In the genomic region with DNA sequence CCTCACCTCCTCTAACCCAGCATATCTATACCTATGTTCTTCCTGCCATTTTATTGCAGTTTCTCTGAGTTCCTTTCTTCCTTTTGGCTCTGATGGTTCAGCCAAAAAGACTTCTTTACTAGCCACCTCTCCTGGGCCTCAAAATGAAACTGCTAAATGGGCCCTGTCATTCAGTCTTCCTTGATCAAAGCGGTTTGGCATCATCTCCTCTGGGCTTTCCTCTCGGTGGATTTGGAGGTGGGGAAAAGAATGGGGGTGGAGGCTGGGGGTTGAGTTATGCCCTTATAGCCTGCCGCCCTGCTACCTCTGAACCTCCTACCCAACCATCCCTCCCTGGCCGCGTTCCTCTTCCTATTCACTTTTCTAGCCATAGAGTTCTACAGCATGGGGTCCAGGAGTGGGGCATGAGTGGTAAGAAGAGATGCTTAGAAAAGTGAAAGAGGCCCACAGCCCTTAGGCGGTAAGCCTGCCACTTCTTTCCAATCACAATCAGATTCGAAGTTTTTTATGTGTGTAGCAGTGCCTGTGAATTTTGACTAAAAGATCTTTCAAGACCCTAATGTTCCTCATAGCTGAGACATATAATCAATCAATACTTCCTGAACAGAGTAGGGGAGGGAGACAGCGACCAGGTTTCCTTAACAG, we compare ENCODE assay signal across 10 cellular contexts. TPM values are rescaled to one million over a fixed set of nuclear protein-coding genes. Genes with fewer than 3 reads are reported as not detected.
DNase-seq lines count a peak whose midpoint lies in the region; ATAC-seq and TF ChIP-seq lines count a peak whose summit lies in the region.
"Had no signal": no experiment of that assay in that cellular context is flagged by ENCODE, and none has a peak within 500 bp of the region (broad histone marks: within the 10 kb centered on the region; RNA-seq: fewer than 3 reads in every experiment).

No MANE protein-coding gene starts in this region.

- H3K4me3 Mint-ChIP-seq in CD4-positive, alpha-beta T cell: peak overlapping the region; percentile 78
- peak overlapping the region; percentile 90 for H3K4me3 Mint-ChIP-seq in neural progenitor cell
- peak overlapping the region in 1 of 2 donors; percentile 47 for H3K4me3 Mint-ChIP-seq in stimulated activated naive CD8-positive, alpha-beta T cell treated with anti-CD3 and anti-CD28 coated beads, Interleukin-15, amount 100 ng/mL, for 72 hours

- peaks cover 97% of the 10 kb centered on the region for H3K79me2 ChIP-seq in neural progenitor cell (ENCODE audit: low read depth)

- peaks cover 47% of the 10 kb centered on the region for H3K4me1 ChIP-seq in neural progenitor cell

- no peak overlapping the region for H2AFZ ChIP-seq in neural progenitor cell (replicated peaks)

- peak overlapping the region; percentile 34 for H3K27ac Mint-ChIP-seq in CD4-positive, alpha-beta T cell
- H3K27ac Mint-ChIP-seq in neural progenitor cell: peak overlapping the region; percentile 88
- H3K27ac Mint-ChIP-seq in stimulated activated naive CD8-positive, alpha-beta T cell treated with anti-CD3 and anti-CD28 coated beads, Interleukin-15, amount 100 ng/mL, for 72 hours: no peak overlapping the region

- H3K4me2 ChIP-seq in neural progenitor cell: peak overlapping the region; percentile 92
- H3K4me2 ChIP-seq: KMS-11 had no signal

- H3K4me1 Mint-ChIP-seq in CD4-positive, alpha-beta T cell (ENCODE audit: low read depth): peaks cover 9% of the 10 kb centered on the region
- H3K4me1 Mint-ChIP-seq in neural progenitor cell: peaks cover 49% of the 10 kb centered on the region
- peaks cover 6% of the 10 kb centered on the region for H3K4me1 Mint-ChIP-seq in stimulated activated naive CD8-positive, alpha-beta T cell treated with anti-CD3 and anti-CD28 coated beads, Interleukin-15, amount 100 ng/mL, for 72 hours

- peaks cover 72% of the 10 kb centered on the region for H4K20me1 ChIP-seq in neural progenitor cell (ENCODE audit: low read depth)

- CTCF ChIA-PET in CD4-positive, alpha-beta T cell (lab: Charles Lee): interaction anchor here (4.5 kb wide), 1 partner anchor 79 kb away, joined by 23 read pairs; the partner anchor contains the start of gene CDH24

- POLR2A ChIA-PET in CD4-positive, alpha-beta T cell (lab: Charles Lee): no interaction called here

- peaks cover 5% of the 10 kb centered on the region for H3K27me3 ChIP-seq in CD4-positive, alpha-beta T cell (ENCODE audit: control insufficient read depth, insufficient read depth, low read length)
- H3K27me3 ChIP-seq in neural progenitor cell: no peaks in the 10 kb centered on the region

- peaks cover 75% of the 10 kb centered on the region for H3F3A ChIP-seq in neural progenitor cell (ENCODE audit: low read depth)

- peak overlapping the region; percentile 94 for H3K4me3 ChIP-seq in epithelial cell of esophagus (ENCODE audit: low read length)
- H3K4me3 ChIP-seq in neural progenitor cell: peak overlapping the region; percentile 88

- no peaks in the 10 kb centered on the region for H3K36me3 ChIP-seq in neural progenitor cell

- H3K27me3 Mint-ChIP-seq in CD4-positive, alpha-beta T cell: no peaks in the 10 kb centered on the region
- peaks cover 16% of the 10 kb centered on the region for H3K27me3 Mint-ChIP-seq in neural progenitor cell (ENCODE audit: insufficient read depth, low read depth)
- no peaks in the 10 kb centered on the region for H3K27me3 Mint-ChIP-seq in stimulated activated naive CD8-positive, alpha-beta T cell treated with anti-CD3 and anti-CD28 coated beads, Interleukin-15, amount 100 ng/mL, for 72 hours

- H3K9me3 ChIP-seq in CD4-positive, alpha-beta T cell (ENCODE audit: control insufficient read depth, low read length): no peaks in the 10 kb centered on the region
- H3K9me3 ChIP-seq in neural progenitor cell (ENCODE audit: low read depth): no peaks in the 10 kb centered on the region

- H3K27ac ChIP-seq in CD4-positive, alpha-beta T cell (ENCODE audit: low read depth, low read length): no peak overlapping the region
- H3K27ac ChIP-seq in neural progenitor cell: peak overlapping the region; percentile 99
- H3K27ac ChIP-seq: KMS-11 had no signal

- peak overlapping the region; percentile 48 for H3K9ac ChIP-seq in neural progenitor cell
- H3K9ac ChIP-seq: KMS-11 had no signal

- ATAC-seq in CD4-positive, alpha-beta T cell (ENCODE audit: poor library complexity): no peak
- ATAC-seq in stimulated activated naive CD8-positive, alpha-beta T cell treated with anti-CD3 and anti-CD28 coated beads, Interleukin-15, amount 100 ng/mL, for 72 hours: no peak
- no peak for ATAC-seq in HG03354 (IDR thresholded peaks at IDR 0.05; ENCODE audit: poor library complexity, severe bottlenecking, unreplicated experiment)
- ATAC-seq in GM19328 (IDR thresholded peaks at IDR 0.05; ENCODE audit: unreplicated experiment): no peak

- no peak for DNase-seq in CD4-positive, alpha-beta T cell
- DNase-seq in NCI-H226 (peak; percentile 75), epithelial cell of esophagus (ENCODE audit: low read depth) (peak; percentile 79), neural progenitor cell (ENCODE audit: low spot score) (no peak), GOT3 (lab: John Stamatoyannopoulos, UW) (no peak)
- no peak for DNase-seq in stimulated activated naive CD8-positive, alpha-beta T cell treated with anti-CD3 and anti-CD28 coated beads, Interleukin-15, amount 100 ng/mL, for 72 hours
- DNase-seq: substantia nigra had no signal

- no peaks in the 10 kb centered on the region for H3K36me3 Mint-ChIP-seq in CD4-positive, alpha-beta T cell (ENCODE audit: low read depth)
- peaks cover 31% of the 10 kb centered on the region for H3K36me3 Mint-ChIP-seq in neural progenitor cell

- TF ChIP-seq CTCF in CD4-positive, alpha-beta T cell (IDR thresholded peaks at IDR 0.05): no peak
- TF ChIP-seq CTCF in epithelial cell of esophagus (IDR thresholded peaks at IDR 0.05; ENCODE audit: insufficient read depth, low read depth, low read length, missing control alignments) (no peak), neural progenitor cell (IDR thresholded peaks at IDR 0.05) (no peak)

- H3K9me3 Mint-ChIP-seq in CD4-positive, alpha-beta T cell: no peaks in the 10 kb centered on the region
- H3K9me3 Mint-ChIP-seq in neural progenitor cell: peaks cover 2% of the 10 kb centered on the region
- no peaks in the 10 kb centered on the region for H3K9me3 Mint-ChIP-seq in stimulated activated naive CD8-positive, alpha-beta T cell treated with anti-CD3 and anti-CD28 coated beads, Interleukin-15, amount 100 ng/mL, for 72 hours

- intact Hi-C loops in CD4-positive, alpha-beta T cell (cut with DNase I, micrococcal nuclease): loop anchor here in 1 of 2 experiments (2.0 to 10.0 kb wide), 3 partner anchors 49 to 423 kb away; partner anchors contain the start of gene SLC7A8

RNA-seq across cellular contexts. Expression of gene AJUBA, which starts 2.5 kb away (rescaled TPM):
- total RNA-seq in CD4-positive, alpha-beta T cell: 1 to 10 TPM in 1 of 2 experiments, under 1 TPM in 1; 0.67 to 1.1 TPM
- 99.6 and 147 TPM in 2 replicates for total RNA-seq in neural progenitor cell (ENCODE audit: low replicate concordance)

RNA-seq across cellular contexts. Expression of gene HAUS4, which starts 23.0 kb away (rescaled TPM):
- 10 to 100 TPM; 17.5 to 19.6 TPM for total RNA-seq in CD4-positive, alpha-beta T cell
- total RNA-seq in neural progenitor cell (ENCODE audit: low replicate concordance): 93.3 and 103 TPM in 2 replicates

RNA-seq across cellular contexts. Expression of gene C14orf93, which starts 30.1 kb away (rescaled TPM):
- 1 to 10 TPM; 7.6 to 8.4 TPM for total RNA-seq in CD4-positive, alpha-beta T cell
- total RNA-seq in neural progenitor cell (ENCODE audit: low replicate concordance): 8.2 and 11.0 TPM in 2 replicates

RNA-seq across cellular contexts. Expression of gene PRMT5, which starts 50.7 kb away (rescaled TPM):
- 10 to 100 TPM; 15.6 to 19.3 TPM for total RNA-seq in CD4-positive, alpha-beta T cell
- total RNA-seq in neural progenitor cell (ENCODE audit: low replicate concordance): 54.6 and 97.6 TPM in 2 replicates

RNA-seq across cellular contexts. Expression of gene PSMB5, which starts 54.8 kb away (rescaled TPM):
- total RNA-seq in CD4-positive, alpha-beta T cell: 10 to 100 TPM; 20.1 to 24.5 TPM
- total RNA-seq in neural progenitor cell (ENCODE audit: low replicate concordance): 154 and 223 TPM in 2 replicates

Comparison
In these comparisons a context has a peak if more than half of its experiments do, and no peak if none do; other contexts are left out.
1. DNase-seq: peak in NCI-H226 (single experiment) and epithelial cell of esophagus (single experiment); none in CD4-positive, alpha-beta T cell (0 of 10), neural progenitor cell (single experiment), GOT3 (single experiment) and stimulated activated naive CD8-positive, alpha-beta T cell treated with anti-CD3 and anti-CD28 coated beads, Interleukin-15, amount 100 ng/mL, for 72 hours (0 of 2).
2. H3K27ac Mint-ChIP-seq: peak in CD4-positive, alpha-beta T cell (single experiment) and neural progenitor cell (single experiment); none in stimulated activated naive CD8-positive, alpha-beta T cell treated with anti-CD3 and anti-CD28 coated beads, Interleukin-15, amount 100 ng/mL, for 72 hours (0 of 2).
3. RNA of gene AJUBA, which starts 2.5 kb away (total RNA-seq): 99.6 to 147 TPM in neural progenitor cell; 0.67 to 1.1 TPM in CD4-positive, alpha-beta T cell; every median in the first group is over 10 times any median in the second.